ENCODE assay signal across 14 cellular contexts in the genomic region with DNA sequence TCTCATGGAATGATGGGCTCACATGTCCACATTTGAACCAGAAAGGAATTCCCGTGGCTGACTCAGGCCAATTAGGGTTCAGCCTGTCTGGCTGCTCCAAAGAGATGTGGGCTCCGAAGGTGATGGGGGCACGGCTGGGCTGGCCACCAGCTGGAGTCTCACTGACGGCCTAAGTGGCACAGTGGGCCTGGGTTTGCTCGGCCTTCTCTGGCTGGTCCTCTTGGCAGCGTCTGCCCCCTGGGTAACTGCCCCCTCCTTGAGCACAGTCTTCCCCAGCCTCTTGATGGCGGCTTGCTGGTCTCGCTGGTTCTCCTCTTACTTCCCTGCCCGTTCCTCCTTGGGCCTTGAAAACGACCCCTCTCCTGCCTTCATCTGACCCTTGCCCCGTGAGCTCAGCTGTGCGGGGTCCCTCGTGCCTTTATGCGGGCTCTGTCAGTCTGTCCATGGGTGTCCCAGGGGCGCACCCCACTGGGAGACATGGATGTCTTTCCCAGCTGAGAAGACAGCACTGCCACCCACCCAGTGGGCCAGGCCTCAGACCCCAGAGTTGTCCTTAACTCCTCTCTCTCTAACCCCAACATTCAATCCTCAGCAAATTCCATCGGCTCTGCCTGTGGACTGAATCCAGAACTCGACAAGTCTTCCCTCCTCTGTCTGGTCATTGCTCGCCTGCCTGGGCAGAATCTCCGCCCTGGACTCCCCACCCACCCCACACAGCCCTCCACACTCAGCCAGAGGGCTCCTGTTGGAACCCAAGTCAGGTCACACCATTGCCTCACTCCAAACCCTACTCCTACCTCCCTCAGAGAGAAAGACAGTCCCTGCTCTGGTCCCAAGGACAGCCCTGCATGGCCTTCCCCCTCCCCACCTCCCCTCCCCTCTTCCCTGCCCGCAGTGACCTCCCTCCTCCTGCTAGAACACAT.
"Had no signal": no experiment of that assay in that cellular context is flagged by ENCODE, and none has a peak within 500 bp of the region (broad histone marks: within the 10 kb centered on the region; RNA-seq: fewer than 3 reads in every experiment).

No MANE protein-coding gene starts in this region.

- H3K27ac Mint-ChIP-seq: activated naive CD4-positive, alpha-beta T cell treated with anti-CD3 and anti-CD28 coated beads, Interleukin-2, amount 50 U/mL, for 72 hours had no signal

- H3K36me3 ChIP-seq: brain microvascular endothelial cell, esophagus squamous epithelium had no signal

- H3K9me3 Mint-ChIP-seq: activated naive CD4-positive, alpha-beta T cell treated with anti-CD3 and anti-CD28 coated beads, Interleukin-2, amount 50 U/mL, for 72 hours had no signal

- ATAC-seq: activated CD4-positive, CD25-positive, alpha-beta regulatory T cell treated with anti-CD3 and anti-CD28 coated beads, Interleukin-2, amount 50 U/mL, for 24 hours; activated naive CD4-positive, alpha-beta T cell treated with anti-CD3 and anti-CD28 coated beads, Interleukin-2, amount 50 U/mL, for 72 hours; foreskin keratinocyte; left colon had no signal

- H3K4me1 ChIP-seq: parathyroid adenoma had no signal

- H3K27me3 ChIP-seq: brain microvascular endothelial cell, dorsolateral prefrontal cortex, esophagus squamous epithelium, foreskin keratinocyte had no signal

- DNase-seq: activated effector memory CD4-positive, alpha-beta T cell treated with Interleukin-2 at 50 U/mL for 16 hours; activated T-cell treated with anti-CD3 and anti-CD28 coated beads, Interleukin-2, amount 50 U/mL, for 1 hour; brain microvascular endothelial cell; cerebellar nuclear complex; dorsolateral prefrontal cortex; esophagus squamous epithelium; foreskin keratinocyte; left colon; retina; small intestine; substantia nigra had no signal

- H3K27ac ChIP-seq: brain microvascular endothelial cell, esophagus squamous epithelium, foreskin keratinocyte, parathyroid adenoma had no signal

- H3K36me3 Mint-ChIP-seq: activated naive CD4-positive, alpha-beta T cell treated with anti-CD3 and anti-CD28 coated beads, Interleukin-2, amount 50 U/mL, for 72 hours had no signal

- H3K4me3 ChIP-seq: dorsolateral prefrontal cortex, esophagus squamous epithelium had no signal

- H3K9me3 ChIP-seq: esophagus squamous epithelium had no signal
